In genomic region chr1:162905759-162906158, GRCh38 we compare ENCODE assay signal across 1 cellular context.
TF ChIP-seq lines count a peak whose summit lies in the region.

No MANE protein-coding gene starts in this region.

TF ChIP-seq in HEK293, 187 proteins besides CTCF, POLR2A, EP300 and RAD21 (continued from another document and continues in another):
- TF ChIP-seq, protein P1, sequence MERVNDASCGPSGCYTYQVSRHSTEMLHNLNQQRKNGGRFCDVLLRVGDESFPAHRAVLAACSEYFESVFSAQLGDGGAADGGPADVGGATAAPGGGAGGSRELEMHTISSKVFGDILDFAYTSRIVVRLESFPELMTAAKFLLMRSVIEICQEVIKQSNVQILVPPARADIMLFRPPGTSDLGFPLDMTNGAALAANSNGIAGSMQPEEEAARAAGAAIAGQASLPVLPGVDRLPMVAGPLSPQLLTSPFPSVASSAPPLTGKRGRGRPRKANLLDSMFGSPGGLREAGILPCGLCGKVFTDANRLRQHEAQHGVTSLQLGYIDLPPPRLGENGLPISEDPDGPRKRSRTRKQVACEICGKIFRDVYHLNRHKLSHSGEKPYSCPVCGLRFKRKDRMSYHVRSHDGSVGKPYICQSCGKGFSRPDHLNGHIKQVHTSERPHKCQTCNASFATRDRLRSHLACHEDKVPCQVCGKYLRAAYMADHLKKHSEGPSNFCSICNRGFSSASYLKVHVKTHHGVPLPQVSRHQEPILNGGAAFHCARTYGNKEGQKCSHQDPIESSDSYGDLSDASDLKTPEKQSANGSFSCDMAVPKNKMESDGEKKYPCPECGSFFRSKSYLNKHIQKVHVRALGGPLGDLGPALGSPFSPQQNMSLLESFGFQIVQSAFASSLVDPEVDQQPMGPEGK (tag by site-specific recombination; IDR thresholded peaks at IDR 0.05) = no peak
- TF ChIP-seq ZNF670 (tag by site-specific recombination; IDR thresholded peaks at IDR 0.05; ENCODE audit: low read depth) = no peak
- TF ChIP-seq ZNF600 (tag by site-specific recombination; IDR thresholded peaks at IDR 0.05) = no peak
- TF ChIP-seq, protein P2, sequence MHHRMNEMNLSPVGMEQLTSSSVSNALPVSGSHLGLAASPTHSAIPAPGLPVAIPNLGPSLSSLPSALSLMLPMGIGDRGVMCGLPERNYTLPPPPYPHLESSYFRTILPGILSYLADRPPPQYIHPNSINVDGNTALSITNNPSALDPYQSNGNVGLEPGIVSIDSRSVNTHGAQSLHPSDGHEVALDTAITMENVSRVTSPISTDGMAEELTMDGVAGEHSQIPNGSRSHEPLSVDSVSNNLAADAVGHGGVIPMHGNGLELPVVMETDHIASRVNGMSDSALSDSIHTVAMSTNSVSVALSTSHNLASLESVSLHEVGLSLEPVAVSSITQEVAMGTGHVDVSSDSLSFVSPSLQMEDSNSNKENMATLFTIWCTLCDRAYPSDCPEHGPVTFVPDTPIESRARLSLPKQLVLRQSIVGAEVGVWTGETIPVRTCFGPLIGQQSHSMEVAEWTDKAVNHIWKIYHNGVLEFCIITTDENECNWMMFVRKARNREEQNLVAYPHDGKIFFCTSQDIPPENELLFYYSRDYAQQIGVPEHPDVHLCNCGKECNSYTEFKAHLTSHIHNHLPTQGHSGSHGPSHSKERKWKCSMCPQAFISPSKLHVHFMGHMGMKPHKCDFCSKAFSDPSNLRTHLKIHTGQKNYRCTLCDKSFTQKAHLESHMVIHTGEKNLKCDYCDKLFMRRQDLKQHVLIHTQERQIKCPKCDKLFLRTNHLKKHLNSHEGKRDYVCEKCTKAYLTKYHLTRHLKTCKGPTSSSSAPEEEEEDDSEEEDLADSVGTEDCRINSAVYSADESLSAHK (tag by site-specific recombination; IDR thresholded peaks at IDR 0.05) = peak; percentile 28; the same call in 1 of the 2 replicates
- TF ChIP-seq ZNF76 (tag by site-specific recombination; IDR thresholded peaks at IDR 0.05; ENCODE audit: borderline replicate concordance, low read depth) = no peak
- TF ChIP-seq OSR2 (tag by site-specific recombination; IDR thresholded peaks at IDR 0.05) = peak; percentile 54; the same call in 1 of the 2 replicates
- TF ChIP-seq ZNF639 (tag by site-specific recombination; IDR thresholded peaks at IDR 0.05) = 0 out of 2 replicates have a peak, but pooled peaks have one; percentile 40
- TF ChIP-seq EGR2 (tag by site-specific recombination; IDR thresholded peaks at IDR 0.05; ENCODE audit: low read depth) = no peak
- TF ChIP-seq TSHZ1 (tag by site-specific recombination; IDR thresholded peaks at IDR 0.05; ENCODE audit: borderline replicate concordance) = peak; percentile 62; the same call in 1 of the 2 replicates
- peak; percentile 84 for TF ChIP-seq WT1 (tag by site-specific recombination; IDR thresholded peaks at IDR 0.05)
- peak; percentile 55; the same call in 1 of the 2 replicates for TF ChIP-seq ZSCAN23 (tag by site-specific recombination; IDR thresholded peaks at IDR 0.05)
- TF ChIP-seq, protein P3, sequence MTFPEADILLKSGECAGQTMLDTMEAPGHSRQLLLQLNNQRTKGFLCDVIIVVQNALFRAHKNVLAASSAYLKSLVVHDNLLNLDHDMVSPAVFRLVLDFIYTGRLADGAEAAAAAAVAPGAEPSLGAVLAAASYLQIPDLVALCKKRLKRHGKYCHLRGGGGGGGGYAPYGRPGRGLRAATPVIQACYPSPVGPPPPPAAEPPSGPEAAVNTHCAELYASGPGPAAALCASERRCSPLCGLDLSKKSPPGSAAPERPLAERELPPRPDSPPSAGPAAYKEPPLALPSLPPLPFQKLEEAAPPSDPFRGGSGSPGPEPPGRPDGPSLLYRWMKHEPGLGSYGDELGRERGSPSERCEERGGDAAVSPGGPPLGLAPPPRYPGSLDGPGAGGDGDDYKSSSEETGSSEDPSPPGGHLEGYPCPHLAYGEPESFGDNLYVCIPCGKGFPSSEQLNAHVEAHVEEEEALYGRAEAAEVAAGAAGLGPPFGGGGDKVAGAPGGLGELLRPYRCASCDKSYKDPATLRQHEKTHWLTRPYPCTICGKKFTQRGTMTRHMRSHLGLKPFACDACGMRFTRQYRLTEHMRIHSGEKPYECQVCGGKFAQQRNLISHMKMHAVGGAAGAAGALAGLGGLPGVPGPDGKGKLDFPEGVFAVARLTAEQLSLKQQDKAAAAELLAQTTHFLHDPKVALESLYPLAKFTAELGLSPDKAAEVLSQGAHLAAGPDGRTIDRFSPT (tag by site-specific recombination; IDR thresholded peaks at IDR 0.05) = peak; percentile 86
- TF ChIP-seq ZEB2 (tag by site-specific recombination; IDR thresholded peaks at IDR 0.05) = peak; percentile 64; the same call in 1 of the 2 replicates
- TF ChIP-seq ATF2 (tag by site-specific recombination; IDR thresholded peaks at IDR 0.05; ENCODE audit: low read depth) = no peak
- no peak for TF ChIP-seq ZNF549 (tag by site-specific recombination; IDR thresholded peaks at IDR 0.05)
- no peak for TF ChIP-seq ZNF768 (tag by site-specific recombination; IDR thresholded peaks at IDR 0.05)
- TF ChIP-seq FEZF1 (tag by site-specific recombination; IDR thresholded peaks at IDR 0.05) = peak; percentile 54; the same call in 1 of the 2 replicates
- TF ChIP-seq ZNF580 (tag by site-specific recombination; IDR thresholded peaks at IDR 0.05) = no peak
- TF ChIP-seq GLIS1 (tag by site-specific recombination; IDR thresholded peaks at IDR 0.05) = 0 out of 2 replicates have a peak, but pooled peaks have one; percentile 33
- TF ChIP-seq, protein P4, sequence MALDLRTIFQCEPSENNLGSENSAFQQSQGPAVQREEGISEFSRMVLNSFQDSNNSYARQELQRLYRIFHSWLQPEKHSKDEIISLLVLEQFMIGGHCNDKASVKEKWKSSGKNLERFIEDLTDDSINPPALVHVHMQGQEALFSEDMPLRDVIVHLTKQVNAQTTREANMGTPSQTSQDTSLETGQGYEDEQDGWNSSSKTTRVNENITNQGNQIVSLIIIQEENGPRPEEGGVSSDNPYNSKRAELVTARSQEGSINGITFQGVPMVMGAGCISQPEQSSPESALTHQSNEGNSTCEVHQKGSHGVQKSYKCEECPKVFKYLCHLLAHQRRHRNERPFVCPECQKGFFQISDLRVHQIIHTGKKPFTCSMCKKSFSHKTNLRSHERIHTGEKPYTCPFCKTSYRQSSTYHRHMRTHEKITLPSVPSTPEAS (tag by site-specific recombination; IDR thresholded peaks at IDR 0.05) = no peak
- peak; percentile 55; the same call in 1 of the 2 replicates for TF ChIP-seq TRIM28 (IDR thresholded peaks at IDR 0.05; ENCODE audit: borderline replicate concordance, low read length)
- no peak for TF ChIP-seq ZNF391 (tag by site-specific recombination; IDR thresholded peaks at IDR 0.05; ENCODE audit: borderline replicate concordance, low read depth)
- TF ChIP-seq, protein P5, sequence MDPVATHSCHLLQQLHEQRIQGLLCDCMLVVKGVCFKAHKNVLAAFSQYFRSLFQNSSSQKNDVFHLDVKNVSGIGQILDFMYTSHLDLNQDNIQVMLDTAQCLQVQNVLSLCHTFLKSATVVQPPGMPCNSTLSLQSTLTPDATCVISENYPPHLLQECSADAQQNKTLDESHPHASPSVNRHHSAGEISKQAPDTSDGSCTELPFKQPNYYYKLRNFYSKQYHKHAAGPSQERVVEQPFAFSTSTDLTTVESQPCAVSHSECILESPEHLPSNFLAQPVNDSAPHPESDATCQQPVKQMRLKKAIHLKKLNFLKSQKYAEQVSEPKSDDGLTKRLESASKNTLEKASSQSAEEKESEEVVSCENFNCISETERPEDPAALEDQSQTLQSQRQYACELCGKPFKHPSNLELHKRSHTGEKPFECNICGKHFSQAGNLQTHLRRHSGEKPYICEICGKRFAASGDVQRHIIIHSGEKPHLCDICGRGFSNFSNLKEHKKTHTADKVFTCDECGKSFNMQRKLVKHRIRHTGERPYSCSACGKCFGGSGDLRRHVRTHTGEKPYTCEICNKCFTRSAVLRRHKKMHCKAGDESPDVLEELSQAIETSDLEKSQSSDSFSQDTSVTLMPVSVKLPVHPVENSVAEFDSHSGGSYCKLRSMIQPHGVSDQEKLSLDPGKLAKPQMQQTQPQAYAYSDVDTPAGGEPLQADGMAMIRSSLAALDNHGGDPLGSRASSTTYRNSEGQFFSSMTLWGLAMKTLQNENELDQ (tag by site-specific recombination; IDR thresholded peaks at IDR 0.05; ENCODE audit: low read depth) = no peak
- TF ChIP-seq PRDM6 (tag by site-specific recombination; IDR thresholded peaks at IDR 0.05) = peak; percentile 40; the same call in 1 of the 2 replicates
- no peak for TF ChIP-seq ZNF521 (tag by site-specific recombination; IDR thresholded peaks at IDR 0.05)
- peak; percentile 43 for TF ChIP-seq SCRT2 (tag by site-specific recombination; IDR thresholded peaks at IDR 0.05)
- TF ChIP-seq, protein P6, sequence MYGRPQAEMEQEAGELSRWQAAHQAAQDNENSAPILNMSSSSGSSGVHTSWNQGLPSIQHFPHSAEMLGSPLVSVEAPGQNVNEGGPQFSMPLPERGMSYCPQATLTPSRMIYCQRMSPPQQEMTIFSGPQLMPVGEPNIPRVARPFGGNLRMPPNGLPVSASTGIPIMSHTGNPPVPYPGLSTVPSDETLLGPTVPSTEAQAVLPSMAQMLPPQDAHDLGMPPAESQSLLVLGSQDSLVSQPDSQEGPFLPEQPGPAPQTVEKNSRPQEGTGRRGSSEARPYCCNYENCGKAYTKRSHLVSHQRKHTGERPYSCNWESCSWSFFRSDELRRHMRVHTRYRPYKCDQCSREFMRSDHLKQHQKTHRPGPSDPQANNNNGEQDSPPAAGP (tag by site-specific recombination; IDR thresholded peaks at IDR 0.05) = peak; percentile 84
- TF ChIP-seq, protein P7, sequence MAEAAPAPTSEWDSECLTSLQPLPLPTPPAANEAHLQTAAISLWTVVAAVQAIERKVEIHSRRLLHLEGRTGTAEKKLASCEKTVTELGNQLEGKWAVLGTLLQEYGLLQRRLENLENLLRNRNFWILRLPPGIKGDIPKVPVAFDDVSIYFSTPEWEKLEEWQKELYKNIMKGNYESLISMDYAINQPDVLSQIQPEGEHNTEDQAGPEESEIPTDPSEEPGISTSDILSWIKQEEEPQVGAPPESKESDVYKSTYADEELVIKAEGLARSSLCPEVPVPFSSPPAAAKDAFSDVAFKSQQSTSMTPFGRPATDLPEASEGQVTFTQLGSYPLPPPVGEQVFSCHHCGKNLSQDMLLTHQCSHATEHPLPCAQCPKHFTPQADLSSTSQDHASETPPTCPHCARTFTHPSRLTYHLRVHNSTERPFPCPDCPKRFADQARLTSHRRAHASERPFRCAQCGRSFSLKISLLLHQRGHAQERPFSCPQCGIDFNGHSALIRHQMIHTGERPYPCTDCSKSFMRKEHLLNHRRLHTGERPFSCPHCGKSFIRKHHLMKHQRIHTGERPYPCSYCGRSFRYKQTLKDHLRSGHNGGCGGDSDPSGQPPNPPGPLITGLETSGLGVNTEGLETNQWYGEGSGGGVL (tag by site-specific recombination; IDR thresholded peaks at IDR 0.05) = peak; percentile 52
- 0 out of 2 replicates have a peak, but pooled peaks have one; percentile 26 for TF ChIP-seq ZNF394 (tag by site-specific recombination; IDR thresholded peaks at IDR 0.05; ENCODE audit: borderline replicate concordance)
